In the genomic region with DNA sequence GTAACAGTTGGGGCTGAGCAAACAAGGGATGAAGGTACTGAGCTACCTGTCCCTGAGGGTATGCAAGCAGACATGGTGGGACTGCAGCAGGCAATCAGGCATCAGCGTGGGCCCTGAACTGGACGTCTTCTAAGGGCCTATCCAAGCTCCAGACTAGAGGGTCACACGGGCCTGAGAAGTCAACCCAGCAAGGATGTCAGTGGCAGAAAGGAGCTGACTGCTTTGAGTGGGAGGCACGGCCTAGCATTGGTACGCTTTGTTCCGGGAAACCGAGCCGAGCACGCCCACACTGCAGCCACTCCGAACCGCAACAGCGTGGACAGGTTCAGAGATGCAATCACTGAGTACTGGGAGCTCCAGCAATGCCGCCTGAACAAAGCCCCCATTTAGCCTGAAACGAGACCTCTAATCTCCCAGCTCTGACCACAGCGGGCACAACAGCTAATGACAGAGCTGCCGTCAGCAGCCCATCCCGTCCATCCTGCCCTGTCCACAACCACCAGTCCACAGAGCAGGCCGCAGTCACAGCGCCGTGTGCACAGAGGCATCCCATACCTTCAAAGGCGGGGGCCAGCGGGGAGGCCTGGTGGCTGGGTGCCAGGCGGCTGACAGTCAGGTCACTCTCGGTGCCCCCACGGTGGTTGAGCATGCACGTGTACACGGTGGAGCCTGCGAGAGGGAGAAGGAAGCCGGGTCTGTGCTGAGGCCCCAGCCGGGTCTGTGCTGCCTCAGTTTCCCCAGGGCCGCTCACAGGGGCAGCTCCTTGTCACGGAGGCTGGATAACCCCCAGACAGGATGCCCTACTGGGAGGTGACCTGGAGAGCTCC, we compare ENCODE assay signal across 22 cellular contexts. TPM values are rescaled to one million over a fixed set of nuclear protein-coding genes. Genes with fewer than 3 reads are reported as not detected.
"Had no signal": no experiment of that assay in that cellular context is flagged by ENCODE, and none has a peak within 500 bp of the region (broad histone marks: within the 10 kb centered on the region; RNA-seq: fewer than 3 reads in every experiment).

No MANE protein-coding gene starts in this region.

- H3K4me3 Mint-ChIP-seq: activated T-cell treated with anti-CD3 and anti-CD28 coated beads, Interleukin-2, amount 50 U/mL, for 4 hours; mesothelial cell of epicardium had no signal

- H3K4me3 ChIP-seq: ascending aorta, breast epithelium, tibial nerve, uterus had no signal

- H3K36me3 ChIP-seq: ascending aorta, breast epithelium, uterus had no signal

- H3K9me3 Mint-ChIP-seq: activated T-cell treated with anti-CD3 and anti-CD28 coated beads, Interleukin-2, amount 50 U/mL, for 4 hours; mesothelial cell of epicardium had no signal

- DNase-seq: activated CD4-positive, alpha-beta T cell treated with anti-CD3 and anti-CD28 coated beads, Interleukin-2, amount 50 U/mL, for 1 hour; activated CD4-positive, CD25-positive, alpha-beta regulatory T cell treated with anti-CD3 and anti-CD28 coated beads, Interleukin-2, amount 50 U/mL, for 72 hours; activated CD8-positive, alpha-beta memory T cell treated with anti-CD3 and anti-CD28 coated beads, Interleukin-2, amount 50 U/mL, for 4 hours; activated naive CD4-positive, alpha-beta T cell treated with anti-CD3 and anti-CD28 coated beads, Interleukin-2, amount 50 U/mL, for 16 hours; activated T-cell treated with anti-CD3 and anti-CD28 coated beads, Interleukin-2, amount 50 U/mL, for 4 hours; cerebellar nuclear complex; effector CD8-positive, alpha-beta T cell; foreskin fibroblast; hippocampal formation; stimulated activated naive CD4-positive, alpha-beta T cell treated with Interleukin-2 at 50 U/mL for 16 hours; uterus had no signal

- H3K27ac ChIP-seq: ascending aorta, breast epithelium, uterus had no signal

- H3K27me3 ChIP-seq: ascending aorta, breast epithelium, tibial nerve, uterus had no signal

- H3K4me1 ChIP-seq: ascending aorta, breast epithelium, uterus had no signal

- H3K9me3 ChIP-seq: ascending aorta, breast epithelium, tibial nerve, uterus had no signal

- H3K27ac Mint-ChIP-seq: mesothelial cell of epicardium had no signal

- ATAC-seq: activated T-cell treated with anti-CD3 and anti-CD28 coated beads, Interleukin-2, amount 50 U/mL, for 4 hours; sciatic nerve had no signal

RNA-seq across cellular contexts. Expression of gene SARDH, which starts 44.2 kb away (rescaled TPM):
- polyA plus RNA-seq: neural cell had no signal

RNA-seq across cellular contexts. Expression of gene DBH, which starts 57.8 kb away (rescaled TPM):
- total RNA-seq: activated T-cell treated with anti-CD3 and anti-CD28 coated beads, Interleukin-2, amount 50 U/mL, for 4 hours; ascending aorta; breast epithelium; glomerular endothelial cell; lung microvascular endothelial cell; mesothelial cell of epicardium; osteoblast; pulmonary artery endothelial cell; subcutaneous adipose tissue had no signal
- polyA plus RNA-seq: neural cell had no signal
